Comparison of ENCODE assay signal across 19 cellular contexts in the genomic region with DNA sequence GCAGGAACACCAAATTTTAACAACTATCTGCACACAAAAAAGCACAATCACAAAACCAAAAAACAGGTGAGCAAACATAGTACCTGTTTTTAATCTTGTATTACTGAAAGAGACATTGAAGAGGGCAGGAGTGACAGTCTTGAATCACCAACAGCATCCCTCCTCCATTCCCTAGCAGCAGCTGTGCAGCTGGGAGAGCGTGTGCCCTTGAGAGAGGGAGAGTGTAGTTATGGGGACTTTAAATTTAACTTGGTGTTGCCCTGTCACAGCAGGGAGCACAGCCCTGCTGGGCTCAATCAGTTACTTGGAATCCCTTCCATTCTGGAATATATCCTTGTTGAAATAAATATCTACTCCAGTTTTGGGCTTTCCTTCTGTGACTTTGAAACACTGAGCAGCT.
"Had no signal": no experiment of that assay in that cellular context is flagged by ENCODE, and none has a peak within 500 bp of the region (broad histone marks: within the 10 kb centered on the region; RNA-seq: fewer than 3 reads in every experiment).

No MANE protein-coding gene starts in this region.

- H3K4me1 ChIP-seq: lower lobe of right lung, sigmoid colon, stomach had no signal

- H3K4me3 ChIP-seq: hepatocyte, lower lobe of right lung, sigmoid colon, stomach had no signal

- DNase-seq: activated CD4-positive, alpha-beta T cell treated with anti-CD3 and anti-CD28 coated beads for 48 hours; activated CD4-positive, CD25-positive, alpha-beta regulatory T cell; activated CD8-positive, alpha-beta T cell treated with anti-CD3 and anti-CD28 coated beads for 36 hours; activated effector memory CD4-positive, alpha-beta T cell treated with Interleukin-2 at 50 U/mL for 16 hours; activated naive CD4-positive, alpha-beta T cell treated with anti-CD3 and anti-CD28 coated beads, Interleukin-2, amount 10 ng/mL, durations not matched to agents 7 days and 5 days; activated naive CD8-positive, alpha-beta T cell treated with anti-CD3 and anti-CD28 coated beads, Interleukin-2, amount 50 U/mL, for 24 hours; activated T-cell treated with anti-CD3 and anti-CD28 coated beads, Interleukin-2, amount 50 U/mL, for 48 hours; anterior cingulate cortex; caudate nucleus; effector memory CD8-positive, alpha-beta T cell; foreskin fibroblast; islet precursor cell; left colon; lower lobe of right lung; sigmoid colon; stimulated activated CD4-positive, alpha-beta T cell treated with anti-CD3 and anti-CD28 coated beads, Interleukin-4, amount 100 ng/mL, for 24 hours; stomach had no signal

- H3K36me3 ChIP-seq: lower lobe of right lung, sigmoid colon, stomach had no signal

- ATAC-seq: activated CD8-positive, alpha-beta T cell treated with anti-CD3 and anti-CD28 coated beads for 36 hours; activated naive CD8-positive, alpha-beta T cell treated with anti-CD3 and anti-CD28 coated beads, Interleukin-2, amount 50 U/mL, for 24 hours; effector memory CD8-positive, alpha-beta T cell; left colon; lower lobe of right lung; stimulated activated effector memory CD8-positive, alpha-beta T cell treated with anti-CD3 and anti-CD28 coated beads, Interleukin-12 subunit alpha, Interleukin-12 subunit beta, amount 100 ng/mL, for 72 hours had no signal

- H3K27me3 ChIP-seq: hepatocyte, sigmoid colon, stomach had no signal

- H3K9me3 ChIP-seq: lower lobe of right lung, sigmoid colon, stomach had no signal

- H3K27ac ChIP-seq: hepatocyte, lower lobe of right lung, sigmoid colon, stomach had no signal
